ENCODE assay signal across 22 cellular contexts in the genomic region with DNA sequence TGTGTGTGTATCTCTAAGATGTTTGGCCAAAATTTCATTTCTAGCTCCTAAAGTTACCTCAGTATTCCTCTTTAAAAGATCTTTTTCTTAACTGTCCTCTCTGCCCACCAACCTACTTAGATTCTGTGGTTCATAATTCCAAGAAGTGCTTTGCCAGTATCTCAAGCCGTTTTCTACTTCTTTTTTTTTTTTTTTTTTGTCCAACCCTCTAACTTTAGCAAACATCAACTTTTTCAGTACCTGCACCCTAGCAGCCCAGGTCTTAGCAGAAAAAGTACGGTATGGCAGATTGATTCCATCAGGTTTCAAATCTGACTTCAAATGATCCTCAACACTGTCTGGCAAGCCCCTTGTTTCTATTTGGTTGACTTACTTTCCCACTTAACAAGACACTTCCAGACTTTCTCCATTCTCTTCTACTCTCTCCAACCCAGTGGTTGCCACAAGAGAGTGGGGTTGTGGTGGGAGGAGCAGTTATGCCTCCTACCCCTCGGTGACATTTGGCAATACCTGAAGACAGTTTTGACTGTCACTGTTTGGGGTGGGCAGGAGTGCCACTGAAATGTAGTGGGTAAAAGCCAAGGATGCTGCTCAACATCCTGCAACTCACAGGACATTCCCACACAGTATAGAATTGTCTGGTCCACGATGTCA.
"Had no signal": no experiment of that assay in that cellular context is flagged by ENCODE, and none has a peak within 500 bp of the region (broad histone marks: within the 10 kb centered on the region; RNA-seq: fewer than 3 reads in every experiment).

No MANE protein-coding gene starts in this region.

- FAIRE-seq: colon, frontal cortex, keratinocyte had no signal

- H3K27ac ChIP-seq: body of pancreas, ovary, thyroid gland, VCaP had no signal

- H3K27me3 ChIP-seq: body of pancreas, ovary, thyroid gland had no signal

- H3K9me3 ChIP-seq: body of pancreas, ovary, thyroid gland had no signal

- H3K36me3 ChIP-seq: ovary, thyroid gland had no signal

- H3K4me2 ChIP-seq: smooth muscle cell had no signal

- ATAC-seq: activated T-cell treated with anti-CD3 and anti-CD28 coated beads, Interleukin-2, amount 50 U/mL, for 4 hours; body of pancreas; natural killer cell; sciatic nerve had no signal

- DNase-seq: activated CD4-positive, alpha-beta T cell treated with anti-CD3 and anti-CD28 coated beads, Interleukin-2, amount 50 U/mL, for 1 hour; activated CD4-positive, CD25-positive, alpha-beta regulatory T cell treated with anti-CD3 and anti-CD28 coated beads, Interleukin-2, amount 50 U/mL, for 72 hours; activated CD8-positive, alpha-beta memory T cell treated with anti-CD3 and anti-CD28 coated beads, Interleukin-2, amount 50 U/mL, for 4 hours; activated effector memory CD4-positive, alpha-beta T cell treated with Interleukin-2 at 50 U/mL for 16 hours; activated naive CD4-positive, alpha-beta T cell treated with anti-CD3 and anti-CD28 coated beads, Interleukin-2, amount 50 U/mL, for 16 hours; activated T-cell treated with anti-CD3 and anti-CD28 coated beads, Interleukin-2, amount 50 U/mL, for 4 hours; amniotic stem cell; body of pancreas; caudate nucleus; erythroblast; natural killer cell; ovary; stimulated activated CD4-positive, alpha-beta T cell treated with anti-CD3 and anti-CD28 coated beads, Interleukin-4, amount 100 ng/mL, for 1 hour; T-helper 9 cell; thyroid gland had no signal

- H3K4me3 ChIP-seq: body of pancreas, lung, ovary, smooth muscle cell, thyroid gland had no signal

- H3K4me1 ChIP-seq: thyroid gland had no signal
